In genomic region chr19:41363753-41364545, GRCh38 we compare ENCODE assay signal across 1 cellular context.
A peak's percentile ranks its signal among the peaks of the same experiment; 100 is the strongest.
TF ChIP-seq lines count a peak whose summit lies in the region.

B9D2 (minus strand) TSS chr19:41364149; CDS start chr19:41363519, 630 bp downstream.

TF ChIP-seq in K562, 482 proteins besides CTCF, POLR2A, EP300 and RAD21 (continued from another document and continues in another):
- no peak for TF ChIP-seq ZSCAN29 (IDR thresholded peaks at IDR 0.05)
- no peak for TF ChIP-seq CAMTA2 (CRISPR knock-in tag; conservative IDR thresholded peaks at IDR 0.05)
- peak; percentile 84 for TF ChIP-seq MEIS2 (IDR thresholded peaks at IDR 0.05; ENCODE audit: partially characterized antibody)
- peak in 1 of 2 experiments; percentile 67; a peak in 1 of 4 replicates for TF ChIP-seq MNT (conservative IDR thresholded peaks at IDR 0.05)
- peak; percentile 46; the same call in 1 of the 2 replicates for TF ChIP-seq TEAD4 (IDR thresholded peaks at IDR 0.05; ENCODE audit: low read length)
- TF ChIP-seq TEAD4 (CRISPR knock-in tag; IDR thresholded peaks at IDR 0.05; ENCODE audit: borderline replicate concordance): no peak
- TF ChIP-seq FOXO4 (CRISPR knock-in tag; IDR thresholded peaks at IDR 0.05): peak; percentile 39; the same call in 1 of the 2 replicates
- TF ChIP-seq ZBTB11 (CRISPR knock-in tag; IDR thresholded peaks at IDR 0.05): peak in 1 of 3 experiments; percentile 78; a peak in 1 of 6 replicates
- 0 out of 2 replicates have a peak, but pooled peaks have one; percentile 52 for TF ChIP-seq ZNF584 (CRISPR knock-in tag; IDR thresholded peaks at IDR 0.05; ENCODE audit: low read depth)
- TF ChIP-seq ZNF764 (CRISPR knock-in tag; IDR thresholded peaks at IDR 0.05; ENCODE audit: low read depth): no peak
- peak; percentile 86 for TF ChIP-seq POLR2G (IDR thresholded peaks at IDR 0.05; ENCODE audit: low read depth, low read length)
- TF ChIP-seq JUND (IDR thresholded peaks at IDR 0.05; ENCODE audit: borderline replicate concordance, low read depth, low read length): peak; percentile 36
- TF ChIP-seq JUND (tag; IDR thresholded peaks at IDR 0.05; ENCODE audit: borderline replicate concordance, low read depth, low read length): no peak; the same call in 2 of the 3 replicates
- TF ChIP-seq NRF1 (conservative IDR thresholded peaks at IDR 0.05 in 1 of 2, IDR thresholded peaks at IDR 0.05 in 1 of 2): peak; percentile 99
- TF ChIP-seq ZBTB9 (CRISPR knock-in tag; IDR thresholded peaks at IDR 0.05): peak; percentile 59
- peak in 1 of 2 experiments; percentile 89; a peak in 2 of 4 replicates for TF ChIP-seq SRF (CRISPR knock-in tag; IDR thresholded peaks at IDR 0.05)
- no peak for TF ChIP-seq SMARCC2 (IDR thresholded peaks at IDR 0.05; ENCODE audit: low read depth)
- no peak for TF ChIP-seq ZNF165 (CRISPR knock-in tag; IDR thresholded peaks at IDR 0.05; ENCODE audit: borderline replicate concordance)
- TF ChIP-seq ZNF740 (CRISPR knock-in tag; IDR thresholded peaks at IDR 0.05): no peak
- TF ChIP-seq ZNF740 (tag; IDR thresholded peaks at IDR 0.05): no peak
- 0 out of 2 replicates have a peak, but pooled peaks have one; percentile 25 for TF ChIP-seq L3MBTL2 (IDR thresholded peaks at IDR 0.05)
- TF ChIP-seq AFF4 (CRISPR knock-in tag; IDR thresholded peaks at IDR 0.05): 0 out of 2 replicates have a peak, but pooled peaks have one; percentile 65
- TF ChIP-seq ZNF395 (CRISPR knock-in tag; IDR thresholded peaks at IDR 0.05): 0 out of 2 replicates have a peak, but pooled peaks have one; percentile 53
- no peak for TF ChIP-seq MGA (IDR thresholded peaks at IDR 0.05)
